11 cellular contexts compared by ENCODE assay signal in the genomic region with DNA sequence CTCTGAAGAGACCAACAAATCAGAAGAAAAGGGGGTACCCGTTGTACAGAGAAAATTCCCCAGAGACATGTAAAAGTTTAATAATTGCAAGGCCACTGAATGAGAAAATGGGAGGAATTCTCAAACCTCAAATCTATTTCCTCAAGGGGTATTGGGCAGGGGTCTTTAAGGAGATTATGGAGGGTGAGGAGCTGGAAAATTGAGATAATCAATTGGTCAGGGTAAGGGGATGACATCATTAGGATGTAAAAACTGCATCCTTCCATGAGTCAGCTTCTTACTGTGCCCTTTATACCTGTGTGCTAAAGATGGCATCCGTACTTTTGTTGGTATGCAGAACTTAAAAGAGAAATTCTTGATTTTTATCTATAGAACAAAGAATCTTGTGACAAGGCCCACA.
"Had no signal": no experiment of that assay in that cellular context is flagged by ENCODE, and none has a peak within 500 bp of the region (broad histone marks: within the 10 kb centered on the region; RNA-seq: fewer than 3 reads in every experiment).

No MANE protein-coding gene starts in this region.

- H3K9ac ChIP-seq: GM23248 had no signal

- FAIRE-seq: H1, H54 had no signal

- H3K4me1 ChIP-seq: HAP-1 had no signal

- DNase-seq: GM23248, GOT3, H7, H9, HCEC 1CT, HFFc6 had no signal

- H3K36me3 ChIP-seq: HAP-1 had no signal

- H3K4me2 ChIP-seq: GM23338 had no signal

- H2AFZ ChIP-seq: GM23248, GM23338 had no signal

- H3K27ac ChIP-seq: GM23248 had no signal

- H3K9me3 ChIP-seq: HAP-1 had no signal

- ATAC-seq: GM23338, HCT116 had no signal

- H3K4me3 ChIP-seq: GM23248, GM23338, HAP-1 had no signal
